Comparison of ENCODE assay signal across 20 cellular contexts in the genomic region with DNA sequence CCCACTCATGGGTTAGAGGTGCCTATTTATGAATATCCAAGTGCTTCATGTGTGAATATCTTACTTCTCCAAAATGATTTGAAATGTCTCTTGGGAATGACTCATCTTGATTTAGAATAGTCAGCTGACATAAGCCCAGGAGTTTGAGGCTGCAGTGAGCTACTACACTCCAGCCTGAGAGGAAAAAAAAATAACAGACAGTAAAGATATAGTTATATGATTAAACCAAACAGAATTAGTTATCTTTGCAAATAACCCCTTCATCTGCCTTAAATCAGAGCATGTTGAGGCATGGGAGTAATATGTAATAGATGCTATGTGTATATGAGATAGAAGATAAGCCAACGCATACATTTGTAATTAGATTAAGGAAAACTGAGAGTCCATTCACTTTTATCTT.
A peak's percentile ranks its signal among the peaks of the same experiment; 100 is the strongest.
DNase-seq lines count a peak whose midpoint lies in the region; ATAC-seq, FAIRE-seq and TF ChIP-seq lines count a peak whose summit lies in the region.
"Had no signal": no experiment of that assay in that cellular context is flagged by ENCODE, and none has a peak within 500 bp of the region (broad histone marks: within the 10 kb centered on the region; RNA-seq: fewer than 3 reads in every experiment).

No MANE protein-coding gene starts in this region.

- H3K36me3 ChIP-seq in BLaER1 (no peaks in the 10 kb centered on the region), bronchial epithelial cell (ENCODE audit: control insufficient read depth, insufficient read depth, low read length) (no peaks in the 10 kb centered on the region)
- H3K36me3 ChIP-seq: heart right ventricle, thoracic aorta had no signal

- H3K4me3 ChIP-seq in BLaER1 (no peak overlapping the region), bronchial epithelial cell (ENCODE audit: low read depth, low read length) (no peak overlapping the region)
- H3K4me3 ChIP-seq: heart right ventricle, mucosa of descending colon, skin epidermis, thoracic aorta had no signal

- H3K4me1 ChIP-seq in BLaER1, result peaks cover 24% of the 10 kb centered on the region

- H3K4me2 ChIP-seq in BLaER1, result peak overlapping the region; percentile 43

- FAIRE-seq in bronchial epithelial cell (lab: Jason Lieb, UNC), result no peak
- FAIRE-seq: G401.6 had no signal

- H3K27ac ChIP-seq in BLaER1, result no peak overlapping the region
- H3K27ac ChIP-seq: thoracic aorta had no signal

- no peaks in the 10 kb centered on the region for H3K9me3 ChIP-seq in BLaER1
- H3K9me3 ChIP-seq: mucosa of descending colon, thoracic aorta had no signal

- TF ChIP-seq CTCF in bronchial epithelial cell (IDR thresholded peaks at IDR 0.05; ENCODE audit: insufficient read depth, low read length, severe bottlenecking), result no peak

- no peaks in the 10 kb centered on the region for H4K20me1 ChIP-seq in BLaER1

- H3K27me3 ChIP-seq in BLaER1 (no peaks in the 10 kb centered on the region), bronchial epithelial cell (ENCODE audit: control insufficient read depth, insufficient read depth, low read length) (no peaks in the 10 kb centered on the region)

- DNase-seq in MV-4-11 (lab: John Stamatoyannopoulos, UW) (peak; percentile 29), bronchial epithelial cell (ENCODE audit: low read depth) (peak; percentile 52), iris pigment epithelial cell (ENCODE audit: low read depth) (peak; percentile 69), NCI-H2029 treated with DMSO at 0.1 percent for 48 hours (lab: John Stamatoyannopoulos, UW) (no peak), middle frontal gyrus (ENCODE audit: extremely low spot score, low spot score) (no peak)
- DNase-seq: activated B cell treated with CpG ODN at 0.5 μM for 24 hours; activated effector memory CD4-positive, alpha-beta T cell treated with anti-CD3 and anti-CD28 coated beads, Interleukin-2, amount 50 U/mL, for 16 hours; erythroblast; H7; heart right ventricle; mucosa of descending colon; NCI-H2081 treated with DMSO at 0.1 percent for 48 hours; nucleus accumbens; stimulated activated CD4-positive, alpha-beta T cell treated with anti-CD3 and anti-CD28 coated beads, Interleukin-4, amount 100 ng/mL, for 4 hours had no signal

- ATAC-seq in HG02610 (IDR thresholded peaks at IDR 0.05; ENCODE audit: unreplicated experiment), result no peak
- ATAC-seq in HG03108 (IDR thresholded peaks at IDR 0.05; ENCODE audit: unreplicated experiment), result no peak
- ATAC-seq: heart right ventricle, mucosa of descending colon had no signal

- no peak overlapping the region for H3K9ac ChIP-seq in BLaER1

Comparison
In these comparisons a context has a peak if more than half of its experiments do, and no peak if none do; other contexts are left out.
1. DNase-seq: peak in MV-4-11 (single experiment), bronchial epithelial cell (single experiment) and iris pigment epithelial cell (single experiment); none in NCI-H2029 treated with DMSO at 0.1 percent for 48 hours (single experiment) and middle frontal gyrus (single experiment).